In the genomic region with DNA sequence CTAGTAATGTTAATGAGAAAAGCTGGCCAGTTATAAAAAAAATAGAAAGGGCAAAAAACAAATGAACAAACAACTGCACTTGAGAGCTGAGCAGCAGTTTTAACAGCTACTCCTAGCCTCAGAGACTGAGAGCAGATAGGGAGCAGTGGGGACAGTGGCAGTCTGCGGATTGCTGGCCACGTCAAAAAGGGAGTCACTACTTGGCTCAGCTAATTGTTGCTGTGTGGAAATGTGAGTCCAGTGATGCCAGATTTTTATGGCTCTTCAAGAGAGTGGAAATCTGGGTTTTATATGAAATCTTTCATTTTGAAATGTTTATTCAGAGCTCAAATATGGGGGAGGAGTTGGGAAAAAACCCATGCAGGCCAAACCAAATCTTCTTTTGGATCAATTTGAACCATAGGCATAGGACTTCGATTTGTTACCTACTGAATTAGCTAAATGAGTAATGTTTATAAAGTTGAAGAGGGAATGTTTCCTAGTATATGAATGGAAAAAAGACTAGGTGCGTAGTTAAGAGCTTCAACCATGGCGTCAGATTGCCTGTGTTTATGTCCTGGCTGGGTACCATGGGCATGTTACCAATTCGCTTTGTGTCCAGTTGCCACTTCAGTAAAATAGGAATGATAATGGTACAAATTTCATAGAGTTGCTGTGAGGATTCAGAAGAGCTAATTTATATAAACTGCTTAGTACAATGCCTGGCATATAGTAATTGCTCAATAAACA, we compare ENCODE assay signal across 1 cellular context.
TF ChIP-seq lines count a peak whose summit lies in the region.

No MANE protein-coding gene starts in this region.

TF ChIP-seq in GM23338, 12 proteins besides CTCF, POLR2A, EP300 and RAD21 (continued from another document):
- TF ChIP-seq ETS1 (IDR thresholded peaks at IDR 0.05) (no peak), ZNF114 (CRISPR knock-in tag; IDR thresholded peaks at IDR 0.05) (no peak), POLR2AphosphoS5 (IDR thresholded peaks at IDR 0.05; ENCODE audit: low read depth) (no peak), STAT1 (IDR thresholded peaks at IDR 0.05; ENCODE audit: unreplicated experiment) (no peak), ZNF331 (CRISPR knock-in tag; IDR thresholded peaks at IDR 0.05; ENCODE audit: low read depth) (no peak), CREB1 (CRISPR knock-in tag; IDR thresholded peaks at IDR 0.05; ENCODE audit: low read depth) (no peak), EZH2phosphoT487 (IDR thresholded peaks at IDR 0.05; ENCODE audit: unreplicated experiment) (no peak), NANOG (IDR thresholded peaks at IDR 0.05; ENCODE audit: borderline replicate concordance) (no peak)
- TF ChIP-seq, protein P1, sequence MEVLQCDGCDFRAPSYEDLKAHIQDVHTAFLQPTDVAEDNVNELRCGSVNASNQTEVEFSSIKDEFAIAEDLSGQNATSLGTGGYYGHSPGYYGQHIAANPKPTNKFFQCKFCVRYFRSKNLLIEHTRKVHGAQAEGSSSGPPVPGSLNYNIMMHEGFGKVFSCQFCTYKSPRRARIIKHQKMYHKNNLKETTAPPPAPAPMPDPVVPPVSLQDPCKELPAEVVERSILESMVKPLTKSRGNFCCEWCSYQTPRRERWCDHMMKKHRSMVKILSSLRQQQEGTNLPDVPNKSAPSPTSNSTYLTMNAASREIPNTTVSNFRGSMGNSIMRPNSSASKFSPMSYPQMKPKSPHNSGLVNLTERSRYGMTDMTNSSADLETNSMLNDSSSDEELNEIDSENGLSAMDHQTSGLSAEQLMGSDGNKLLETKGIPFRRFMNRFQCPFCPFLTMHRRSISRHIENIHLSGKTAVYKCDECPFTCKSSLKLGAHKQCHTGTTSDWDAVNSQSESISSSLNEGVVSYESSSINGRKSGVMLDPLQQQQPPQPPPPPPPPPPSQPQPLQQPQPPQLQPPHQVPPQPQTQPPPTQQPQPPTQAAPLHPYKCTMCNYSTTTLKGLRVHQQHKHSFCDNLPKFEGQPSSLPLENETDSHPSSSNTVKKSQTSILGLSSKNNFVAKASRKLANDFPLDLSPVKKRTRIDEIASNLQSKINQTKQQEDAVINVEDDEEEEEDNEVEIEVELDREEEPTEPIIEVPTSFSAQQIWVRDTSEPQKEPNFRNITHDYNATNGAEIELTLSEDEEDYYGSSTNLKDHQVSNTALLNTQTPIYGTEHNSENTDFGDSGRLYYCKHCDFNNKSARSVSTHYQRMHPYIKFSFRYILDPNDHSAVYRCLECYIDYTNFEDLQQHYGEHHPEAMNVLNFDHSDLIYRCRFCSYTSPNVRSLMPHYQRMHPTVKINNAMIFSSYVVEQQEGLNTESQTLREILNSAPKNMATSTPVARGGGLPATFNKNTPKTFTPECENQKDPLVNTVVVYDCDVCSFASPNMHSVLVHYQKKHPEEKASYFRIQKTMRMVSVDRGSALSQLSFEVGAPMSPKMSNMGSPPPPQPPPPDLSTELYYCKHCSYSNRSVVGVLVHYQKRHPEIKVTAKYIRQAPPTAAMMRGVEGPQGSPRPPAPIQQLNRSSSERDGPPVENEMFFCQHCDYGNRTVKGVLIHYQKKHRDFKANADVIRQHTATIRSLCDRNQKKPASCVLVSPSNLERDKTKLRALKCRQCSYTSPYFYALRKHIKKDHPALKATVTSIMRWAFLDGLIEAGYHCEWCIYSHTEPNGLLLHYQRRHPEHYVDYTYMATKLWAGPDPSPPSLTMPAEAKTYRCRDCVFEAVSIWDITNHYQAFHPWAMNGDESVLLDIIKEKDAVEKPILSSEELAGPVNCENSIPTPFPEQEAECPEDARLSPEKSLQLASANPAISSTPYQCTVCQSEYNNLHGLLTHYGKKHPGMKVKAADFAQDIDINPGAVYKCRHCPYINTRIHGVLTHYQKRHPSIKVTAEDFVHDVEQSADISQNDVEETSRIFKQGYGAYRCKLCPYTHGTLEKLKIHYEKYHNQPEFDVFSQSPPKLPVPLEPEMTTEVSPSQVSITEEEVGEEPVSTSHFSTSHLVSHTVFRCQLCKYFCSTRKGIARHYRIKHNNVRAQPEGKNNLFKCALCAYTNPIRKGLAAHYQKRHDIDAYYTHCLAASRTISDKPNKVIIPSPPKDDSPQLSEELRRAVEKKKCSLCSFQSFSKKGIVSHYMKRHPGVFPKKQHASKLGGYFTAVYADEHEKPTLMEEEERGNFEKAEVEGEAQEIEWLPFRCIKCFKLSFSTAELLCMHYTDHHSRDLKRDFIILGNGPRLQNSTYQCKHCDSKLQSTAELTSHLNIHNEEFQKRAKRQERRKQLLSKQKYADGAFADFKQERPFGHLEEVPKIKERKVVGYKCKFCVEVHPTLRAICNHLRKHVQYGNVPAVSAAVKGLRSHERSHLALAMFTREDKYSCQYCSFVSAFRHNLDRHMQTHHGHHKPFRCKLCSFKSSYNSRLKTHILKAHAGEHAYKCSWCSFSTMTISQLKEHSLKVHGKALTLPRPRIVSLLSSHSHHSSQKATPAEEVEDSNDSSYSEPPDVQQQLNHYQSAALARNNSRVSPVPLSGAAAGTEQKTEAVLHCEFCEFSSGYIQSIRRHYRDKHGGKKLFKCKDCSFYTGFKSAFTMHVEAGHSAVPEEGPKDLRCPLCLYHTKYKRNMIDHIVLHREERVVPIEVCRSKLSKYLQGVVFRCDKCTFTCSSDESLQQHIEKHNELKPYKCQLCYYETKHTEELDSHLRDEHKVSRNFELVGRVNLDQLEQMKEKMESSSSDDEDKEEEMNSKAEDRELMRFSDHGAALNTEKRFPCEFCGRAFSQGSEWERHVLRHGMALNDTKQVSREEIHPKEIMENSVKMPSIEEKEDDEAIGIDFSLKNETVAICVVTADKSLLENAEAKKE (CRISPR knock-in tag; IDR thresholded peaks at IDR 0.05), result no peak
